ENCODE assay signal across 1 cellular context in the genomic region with DNA sequence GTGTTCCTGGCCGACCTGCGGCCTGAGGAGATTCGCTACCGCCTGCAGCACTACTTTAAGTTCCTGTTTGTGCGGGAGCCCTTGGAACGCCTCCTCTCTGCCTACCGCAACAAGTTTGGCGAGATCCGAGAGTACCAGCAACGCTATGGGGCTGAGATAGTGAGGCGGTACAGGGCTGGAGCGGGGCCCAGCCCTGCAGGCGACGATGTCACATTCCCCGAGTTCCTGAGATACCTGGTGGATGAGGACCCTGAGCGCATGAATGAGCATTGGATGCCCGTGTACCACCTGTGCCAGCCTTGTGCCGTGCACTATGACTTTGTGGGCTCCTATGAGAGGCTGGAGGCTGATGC.
TF ChIP-seq lines count a peak whose summit lies in the region.

No MANE protein-coding gene starts in this region.

TF ChIP-seq in GM12878, 131 proteins besides CTCF, POLR2A, EP300 and RAD21 (continued from another document):
- TF ChIP-seq, protein P1, sequence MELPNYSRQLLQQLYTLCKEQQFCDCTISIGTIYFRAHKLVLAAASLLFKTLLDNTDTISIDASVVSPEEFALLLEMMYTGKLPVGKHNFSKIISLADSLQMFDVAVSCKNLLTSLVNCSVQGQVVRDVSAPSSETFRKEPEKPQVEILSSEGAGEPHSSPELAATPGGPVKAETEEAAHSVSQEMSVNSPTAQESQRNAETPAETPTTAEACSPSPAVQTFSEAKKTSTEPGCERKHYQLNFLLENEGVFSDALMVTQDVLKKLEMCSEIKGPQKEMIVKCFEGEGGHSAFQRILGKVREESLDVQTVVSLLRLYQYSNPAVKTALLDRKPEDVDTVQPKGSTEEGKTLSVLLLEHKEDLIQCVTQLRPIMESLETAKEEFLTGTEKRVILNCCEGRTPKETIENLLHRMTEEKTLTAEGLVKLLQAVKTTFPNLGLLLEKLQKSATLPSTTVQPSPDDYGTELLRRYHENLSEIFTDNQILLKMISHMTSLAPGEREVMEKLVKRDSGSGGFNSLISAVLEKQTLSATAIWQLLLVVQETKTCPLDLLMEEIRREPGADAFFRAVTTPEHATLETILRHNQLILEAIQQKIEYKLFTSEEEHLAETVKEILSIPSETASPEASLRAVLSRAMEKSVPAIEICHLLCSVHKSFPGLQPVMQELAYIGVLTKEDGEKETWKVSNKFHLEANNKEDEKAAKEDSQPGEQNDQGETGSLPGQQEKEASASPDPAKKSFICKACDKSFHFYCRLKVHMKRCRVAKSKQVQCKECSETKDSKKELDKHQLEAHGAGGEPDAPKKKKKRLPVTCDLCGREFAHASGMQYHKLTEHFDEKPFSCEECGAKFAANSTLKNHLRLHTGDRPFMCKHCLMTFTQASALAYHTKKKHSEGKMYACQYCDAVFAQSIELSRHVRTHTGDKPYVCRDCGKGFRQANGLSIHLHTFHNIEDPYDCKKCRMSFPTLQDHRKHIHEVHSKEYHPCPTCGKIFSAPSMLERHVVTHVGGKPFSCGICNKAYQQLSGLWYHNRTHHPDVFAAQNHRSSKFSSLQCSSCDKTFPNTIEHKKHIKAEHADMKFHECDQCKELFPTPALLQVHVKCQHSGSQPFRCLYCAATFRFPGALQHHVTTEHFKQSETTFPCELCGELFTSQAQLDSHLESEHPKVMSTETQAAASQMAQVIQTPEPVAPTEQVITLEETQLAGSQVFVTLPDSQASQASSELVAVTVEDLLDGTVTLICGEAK (IDR thresholded peaks at IDR 0.05; ENCODE audit: borderline replicate concordance), result no peak
- TF ChIP-seq JUND (IDR thresholded peaks at IDR 0.05; ENCODE audit: low read depth, low read length) (no peak), LARP7 (IDR thresholded peaks at IDR 0.05) (no peak), ASH2L (IDR thresholded peaks at IDR 0.05; ENCODE audit: borderline replicate concordance, low read depth) (no peak), NR2C2 (IDR thresholded peaks at IDR 0.05; ENCODE audit: borderline replicate concordance, control insufficient read depth, insufficient read length, low read depth) (no peak), SMARCA5 (IDR thresholded peaks at IDR 0.05) (no peak), IKZF1 (conservative IDR thresholded peaks at IDR 0.05) (no peak), SREBF1 (IDR thresholded peaks at IDR 0.05; ENCODE audit: low read length) (no peak), SP1 (IDR thresholded peaks at IDR 0.05; ENCODE audit: low read depth, low read length) (no peak)
- TF ChIP-seq, protein P2, sequence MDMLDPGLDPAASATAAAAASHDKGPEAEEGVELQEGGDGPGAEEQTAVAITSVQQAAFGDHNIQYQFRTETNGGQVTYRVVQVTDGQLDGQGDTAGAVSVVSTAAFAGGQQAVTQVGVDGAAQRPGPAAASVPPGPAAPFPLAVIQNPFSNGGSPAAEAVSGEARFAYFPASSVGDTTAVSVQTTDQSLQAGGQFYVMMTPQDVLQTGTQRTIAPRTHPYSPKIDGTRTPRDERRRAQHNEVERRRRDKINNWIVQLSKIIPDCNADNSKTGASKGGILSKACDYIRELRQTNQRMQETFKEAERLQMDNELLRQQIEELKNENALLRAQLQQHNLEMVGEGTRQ (IDR thresholded peaks at IDR 0.05; ENCODE audit: borderline replicate concordance, low read depth, low read length), result no peak
- TF ChIP-seq, protein P3, sequence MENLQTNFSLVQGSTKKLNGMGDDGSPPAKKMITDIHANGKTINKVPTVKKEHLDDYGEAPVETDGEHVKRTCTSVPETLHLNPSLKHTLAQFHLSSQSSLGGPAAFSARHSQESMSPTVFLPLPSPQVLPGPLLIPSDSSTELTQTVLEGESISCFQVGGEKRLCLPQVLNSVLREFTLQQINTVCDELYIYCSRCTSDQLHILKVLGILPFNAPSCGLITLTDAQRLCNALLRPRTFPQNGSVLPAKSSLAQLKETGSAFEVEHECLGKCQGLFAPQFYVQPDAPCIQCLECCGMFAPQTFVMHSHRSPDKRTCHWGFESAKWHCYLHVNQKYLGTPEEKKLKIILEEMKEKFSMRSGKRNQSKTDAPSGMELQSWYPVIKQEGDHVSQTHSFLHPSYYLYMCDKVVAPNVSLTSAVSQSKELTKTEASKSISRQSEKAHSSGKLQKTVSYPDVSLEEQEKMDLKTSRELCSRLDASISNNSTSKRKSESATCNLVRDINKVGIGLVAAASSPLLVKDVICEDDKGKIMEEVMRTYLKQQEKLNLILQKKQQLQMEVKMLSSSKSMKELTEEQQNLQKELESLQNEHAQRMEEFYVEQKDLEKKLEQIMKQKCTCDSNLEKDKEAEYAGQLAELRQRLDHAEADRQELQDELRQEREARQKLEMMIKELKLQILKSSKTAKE (IDR thresholded peaks at IDR 0.05; ENCODE audit: low read depth, poor library complexity, severe bottlenecking), result no peak
- TF ChIP-seq, protein P4, sequence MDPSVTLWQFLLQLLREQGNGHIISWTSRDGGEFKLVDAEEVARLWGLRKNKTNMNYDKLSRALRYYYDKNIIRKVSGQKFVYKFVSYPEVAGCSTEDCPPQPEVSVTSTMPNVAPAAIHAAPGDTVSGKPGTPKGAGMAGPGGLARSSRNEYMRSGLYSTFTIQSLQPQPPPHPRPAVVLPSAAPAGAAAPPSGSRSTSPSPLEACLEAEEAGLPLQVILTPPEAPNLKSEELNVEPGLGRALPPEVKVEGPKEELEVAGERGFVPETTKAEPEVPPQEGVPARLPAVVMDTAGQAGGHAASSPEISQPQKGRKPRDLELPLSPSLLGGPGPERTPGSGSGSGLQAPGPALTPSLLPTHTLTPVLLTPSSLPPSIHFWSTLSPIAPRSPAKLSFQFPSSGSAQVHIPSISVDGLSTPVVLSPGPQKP (IDR thresholded peaks at IDR 0.05; ENCODE audit: low read depth, low read length), result no peak
- TF ChIP-seq, protein P5, sequence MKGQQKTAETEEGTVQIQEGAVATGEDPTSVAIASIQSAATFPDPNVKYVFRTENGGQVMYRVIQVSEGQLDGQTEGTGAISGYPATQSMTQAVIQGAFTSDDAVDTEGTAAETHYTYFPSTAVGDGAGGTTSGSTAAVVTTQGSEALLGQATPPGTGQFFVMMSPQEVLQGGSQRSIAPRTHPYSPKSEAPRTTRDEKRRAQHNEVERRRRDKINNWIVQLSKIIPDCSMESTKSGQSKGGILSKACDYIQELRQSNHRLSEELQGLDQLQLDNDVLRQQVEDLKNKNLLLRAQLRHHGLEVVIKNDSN (IDR thresholded peaks at IDR 0.05; ENCODE audit: borderline replicate concordance, extremely low read length, insufficient read depth, low read depth, low read length), result no peak
TF ChIP-seq in GM12878: peak in this region for 0.
